10 cellular contexts compared by ENCODE assay signal in genomic region chr22:40326905-40327735, GRCh38. TPM values are rescaled to one million over a fixed set of nuclear protein-coding genes. Genes with fewer than 3 reads are reported as not detected.
DNase-seq lines count a peak whose midpoint lies in the region; ATAC-seq and TF ChIP-seq lines count a peak whose summit lies in the region.
"Had no signal": no experiment of that assay in that cellular context is flagged by ENCODE, and none has a peak within 500 bp of the region (broad histone marks: within the 10 kb centered on the region; RNA-seq: fewer than 3 reads in every experiment).

No MANE protein-coding gene starts in this region.

- peak overlapping the region; percentile 79 to 98 (median 94) for H3K27ac Mint-ChIP-seq in CD4-positive, alpha-beta memory T cell
- peak overlapping the region in 3 of 5 experiments; percentile 15 to 85 (median 19) for H3K27ac Mint-ChIP-seq in brain
- H3K27ac Mint-ChIP-seq in naive thymus-derived CD8-positive, alpha-beta T cell: peak overlapping the region; percentile 95 to 99 (median 98)

- H3K9me3 Mint-ChIP-seq in CD4-positive, alpha-beta memory T cell: peaks cover 0 to 5% (median 0%) of the 10 kb centered on the region in 8 donors
- H3K9me3 Mint-ChIP-seq in brain: no peaks in the 10 kb centered on the region
- H3K9me3 Mint-ChIP-seq in naive thymus-derived CD8-positive, alpha-beta T cell: no peaks in the 10 kb centered on the region

- no peaks in the 10 kb centered on the region for H3K27me3 Mint-ChIP-seq in CD4-positive, alpha-beta memory T cell
- H3K27me3 Mint-ChIP-seq in brain: no peaks in the 10 kb centered on the region
- no peaks in the 10 kb centered on the region for H3K27me3 Mint-ChIP-seq in naive thymus-derived CD8-positive, alpha-beta T cell

- H3K9me3 ChIP-seq in CD4-positive, alpha-beta memory T cell (ENCODE audit: control insufficient read depth in 1 of 2, low read length in 2 of 2): no peaks in the 10 kb centered on the region
- no peaks in the 10 kb centered on the region for H3K9me3 ChIP-seq in HUES48 (ENCODE audit: control insufficient read depth, insufficient read depth, low read length)

- H3K36me3 ChIP-seq in CD4-positive, alpha-beta memory T cell (ENCODE audit: insufficient read depth, low read length): peaks cover 11% of the 10 kb centered on the region
- peaks cover 50% of the 10 kb centered on the region for H3K36me3 ChIP-seq in HUES48 (ENCODE audit: control insufficient read depth, insufficient read depth, low read length)

- no peaks in the 10 kb centered on the region for H3K27me3 ChIP-seq in CD4-positive, alpha-beta memory T cell (ENCODE audit: insufficient read depth, low read length)
- H3K27me3 ChIP-seq in HUES48 (ENCODE audit: control insufficient read depth, insufficient read depth, low read length): no peaks in the 10 kb centered on the region

- peaks cover 98% of the 10 kb centered on the region for H3K4me1 ChIP-seq in CD4-positive, alpha-beta memory T cell (ENCODE audit: insufficient read depth, low read length)
- H3K4me1 ChIP-seq in HUES48 (ENCODE audit: control insufficient read depth, insufficient read depth, low read length): peaks cover 51% of the 10 kb centered on the region

- H3K4me1 Mint-ChIP-seq in CD4-positive, alpha-beta memory T cell: peaks cover 69 to 100% (median 88%) of the 10 kb centered on the region in 4 donors
- H3K4me1 Mint-ChIP-seq in brain: peaks cover 16% of the 10 kb centered on the region
- peaks cover 35 to 99% (median 95%) of the 10 kb centered on the region in 4 donors for H3K4me1 Mint-ChIP-seq in naive thymus-derived CD8-positive, alpha-beta T cell

- peak in 4 of 5 donors; percentile 29 to 80 (median 47) for DNase-seq in CD4-positive, alpha-beta memory T cell
- peak in 2 of 10 donors; percentile 60 to 61 for DNase-seq in naive thymus-derived CD8-positive, alpha-beta T cell
- no peak for DNase-seq in activated CD4-positive, CD25-positive, alpha-beta regulatory T cell (lab: John Stamatoyannopoulos, UW)
- DNase-seq in NOMO-1 treated with DMSO at 0.1 percent for 48 hours (lab: John Stamatoyannopoulos, UW; ENCODE audit: unreplicated experiment) (no peak), NCI-H187 (lab: John Stamatoyannopoulos, UW) (no peak)
- DNase-seq: anterior cingulate cortex, NCI-H1930 had no signal

- CTCF ChIA-PET in CD4-positive, alpha-beta memory T cell (lab: Charles Lee; ENCODE audit: partially characterized antibody): interaction anchor here (2.1 to 10.3 kb wide), 3 partner anchors 9 to 20 kb away, joined by 7 to 123 read pairs (median 11); partner anchors contain the start of gene ADSL

- peaks cover 37 to 40% of the 10 kb centered on the region in 2 donors for H3K36me3 Mint-ChIP-seq in CD4-positive, alpha-beta memory T cell
- H3K36me3 Mint-ChIP-seq in brain: peaks cover 38% of the 10 kb centered on the region
- peaks cover 0 to 19% (median 17%) of the 10 kb centered on the region in 3 donors for H3K36me3 Mint-ChIP-seq in naive thymus-derived CD8-positive, alpha-beta T cell

- intact Hi-C loops in CD4-positive, alpha-beta memory T cell (cut with micrococcal nuclease): no loop called here

- no peak overlapping the region for H3K4me3 ChIP-seq in CD4-positive, alpha-beta memory T cell (ENCODE audit: low read length in 2 of 2)
- H3K4me3 ChIP-seq in HUES48 (ENCODE audit: low read depth, low read length): no peak overlapping the region

- peak overlapping the region; percentile 51 to 82 (median 56) for H3K4me3 Mint-ChIP-seq in CD4-positive, alpha-beta memory T cell
- H3K4me3 Mint-ChIP-seq in brain: no peak overlapping the region
- peak overlapping the region in 9 of 10 donors; percentile 12 to 76 (median 67) for H3K4me3 Mint-ChIP-seq in naive thymus-derived CD8-positive, alpha-beta T cell

- peak; percentile 8 to 10 for ATAC-seq in naive thymus-derived CD8-positive, alpha-beta T cell
- no peak for ATAC-seq in GM18861 (IDR thresholded peaks at IDR 0.05; ENCODE audit: unreplicated experiment)

- H3K27ac ChIP-seq in CD4-positive, alpha-beta memory T cell (ENCODE audit: low read depth, low read length): peak overlapping the region; percentile 34
- H3K27ac ChIP-seq in HUES48 (ENCODE audit: low read depth, low read length): peak overlapping the region; percentile 87

- no peak overlapping the region for H3K9ac ChIP-seq in HUES48 (ENCODE audit: low read depth, low read length)

- POLR2A ChIA-PET in CD4-positive, alpha-beta memory T cell (lab: Charles Lee; ENCODE audit: partially characterized antibody): interaction anchor here (0.6 to 8.4 kb wide), 7 partner anchors 7 to 149 kb away, joined by 3 to 144 read pairs (median 9); partner anchors contain the start of genes ADSL and TNRC6B
- POLR2A ChIA-PET in naive thymus-derived CD8-positive, alpha-beta T cell (lab: Charles Lee): interaction anchor here (0.5 to 7.4 kb wide), 6 partner anchors 8 to 384 kb away, joined by 3 to 189 read pairs (median 23); partner anchors contain the start of gene ADSL

- TF ChIP-seq CTCF in brain (conservative IDR thresholded peaks at IDR 0.05): no peak

RNA-seq across cellular contexts. Expression of gene ADSL, which starts 19.2 kb away (rescaled TPM):
- total RNA-seq in CD4-positive, alpha-beta memory T cell: 10 to 100 TPM; 63.3 to 81.1 TPM
- 100 to 1,000 TPM; 138 to 199 TPM for polyA plus RNA-seq in CD4-positive, alpha-beta memory T cell
- polyA plus RNA-seq in brain (ENCODE audit: insufficient read depth, low read depth, low replicate concordance): 60.6 TPM
- total RNA-seq in naive thymus-derived CD8-positive, alpha-beta T cell: 10 to 100 TPM; 63.2 to 65.6 TPM
- 100 to 1,000 TPM in 1 of 3 donors, 10 to 100 TPM in 2; 97.0 to 130 (median 100.0) TPM for polyA plus RNA-seq in naive thymus-derived CD8-positive, alpha-beta T cell

RNA-seq across cellular contexts. Expression of gene SGSM3, which starts 43.3 kb away (rescaled TPM):
- total RNA-seq in CD4-positive, alpha-beta memory T cell: 10 to 100 TPM; 87.5 to 90.0 TPM
- polyA plus RNA-seq in CD4-positive, alpha-beta memory T cell: 10 to 100 TPM; 30.5 to 58.2 TPM
- polyA plus RNA-seq in brain (ENCODE audit: insufficient read depth, low read depth, low replicate concordance): 52.9 TPM
- total RNA-seq in naive thymus-derived CD8-positive, alpha-beta T cell: 100 to 1,000 TPM; 117 to 118 TPM
- polyA plus RNA-seq in naive thymus-derived CD8-positive, alpha-beta T cell: 10 to 100 TPM; 53.3 to 63.3 (median 62.0) TPM

Comparison
In these comparisons a context has a peak if more than half of its experiments do, and no peak if none do; other contexts are left out.
1. DNase-seq: peak in CD4-positive, alpha-beta memory T cell (4 of 5); none in activated CD4-positive, CD25-positive, alpha-beta regulatory T cell (0 of 4), NOMO-1 treated with DMSO at 0.1 percent for 48 hours (single experiment) and NCI-H187 (0 of 2).
2. H3K27ac Mint-ChIP-seq: peak in every context shown above with its lines; median percentile 98 in naive thymus-derived CD8-positive, alpha-beta T cell; 94 in CD4-positive, alpha-beta memory T cell; 19 in brain.
3. H3K4me3 Mint-ChIP-seq: peak in CD4-positive, alpha-beta memory T cell (8 of 8) and naive thymus-derived CD8-positive, alpha-beta T cell (9 of 10); none in brain (0 of 5).